In the genomic region with DNA sequence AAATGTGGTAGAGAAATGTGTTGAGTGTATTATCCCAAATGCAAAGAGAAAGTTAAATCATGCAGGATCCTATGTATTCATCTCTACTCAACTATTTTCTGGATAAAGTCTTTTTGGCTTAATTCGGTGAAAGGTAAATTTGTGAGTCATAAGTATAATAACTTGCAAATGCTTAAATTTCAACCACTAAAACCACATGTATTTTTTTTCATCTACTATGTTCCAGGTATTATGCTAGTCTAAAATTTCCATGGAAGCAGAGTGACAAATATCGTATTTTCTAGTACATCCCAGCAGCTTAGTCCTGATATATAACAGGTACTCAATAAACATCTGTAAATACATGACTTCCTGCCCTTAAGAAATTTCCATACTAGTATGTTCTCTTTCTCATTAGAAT, we compare ENCODE assay signal across 1 cellular context.
TF ChIP-seq lines count a peak whose summit lies in the region.

No MANE protein-coding gene starts in this region.

TF ChIP-seq in IMR-90, 13 proteins besides CTCF, POLR2A, EP300 and RAD21:
- TF ChIP-seq MXI1 (IDR thresholded peaks at IDR 0.05; ENCODE audit: borderline replicate concordance, low read depth, low read length): no peak
- no peak for TF ChIP-seq NFE2L2 (IDR thresholded peaks at IDR 0.05; ENCODE audit: low read depth, low read length)
- no peak for TF ChIP-seq SMC3 (IDR thresholded peaks at IDR 0.05; ENCODE audit: low read depth, low read length)
- TF ChIP-seq, protein P1, sequence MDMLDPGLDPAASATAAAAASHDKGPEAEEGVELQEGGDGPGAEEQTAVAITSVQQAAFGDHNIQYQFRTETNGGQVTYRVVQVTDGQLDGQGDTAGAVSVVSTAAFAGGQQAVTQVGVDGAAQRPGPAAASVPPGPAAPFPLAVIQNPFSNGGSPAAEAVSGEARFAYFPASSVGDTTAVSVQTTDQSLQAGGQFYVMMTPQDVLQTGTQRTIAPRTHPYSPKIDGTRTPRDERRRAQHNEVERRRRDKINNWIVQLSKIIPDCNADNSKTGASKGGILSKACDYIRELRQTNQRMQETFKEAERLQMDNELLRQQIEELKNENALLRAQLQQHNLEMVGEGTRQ (IDR thresholded peaks at IDR 0.05; ENCODE audit: low read depth, low read length): no peak
- TF ChIP-seq CEBPB (IDR thresholded peaks at IDR 0.05; ENCODE audit: low read depth, low read length): no peak
- TF ChIP-seq, protein P2, sequence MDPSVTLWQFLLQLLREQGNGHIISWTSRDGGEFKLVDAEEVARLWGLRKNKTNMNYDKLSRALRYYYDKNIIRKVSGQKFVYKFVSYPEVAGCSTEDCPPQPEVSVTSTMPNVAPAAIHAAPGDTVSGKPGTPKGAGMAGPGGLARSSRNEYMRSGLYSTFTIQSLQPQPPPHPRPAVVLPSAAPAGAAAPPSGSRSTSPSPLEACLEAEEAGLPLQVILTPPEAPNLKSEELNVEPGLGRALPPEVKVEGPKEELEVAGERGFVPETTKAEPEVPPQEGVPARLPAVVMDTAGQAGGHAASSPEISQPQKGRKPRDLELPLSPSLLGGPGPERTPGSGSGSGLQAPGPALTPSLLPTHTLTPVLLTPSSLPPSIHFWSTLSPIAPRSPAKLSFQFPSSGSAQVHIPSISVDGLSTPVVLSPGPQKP (IDR thresholded peaks at IDR 0.05; ENCODE audit: borderline replicate concordance, low read depth, low read length): no peak
- no peak for TF ChIP-seq FOS (IDR thresholded peaks at IDR 0.05; ENCODE audit: low read depth, low read length)
- TF ChIP-seq RFX5 (IDR thresholded peaks at IDR 0.05; ENCODE audit: low read depth, low read length): no peak
- no peak for TF ChIP-seq RCOR1 (IDR thresholded peaks at IDR 0.05; ENCODE audit: insufficient replicate concordance, low read length)
- no peak for TF ChIP-seq MAZ (IDR thresholded peaks at IDR 0.05; ENCODE audit: borderline replicate concordance, low read depth, low read length)
- TF ChIP-seq BHLHE40 (IDR thresholded peaks at IDR 0.05; ENCODE audit: low read depth, low read length): no peak
- no peak for TF ChIP-seq MAFK (IDR thresholded peaks at IDR 0.05; ENCODE audit: low read depth, low read length)
- no peak for TF ChIP-seq CHD1 (IDR thresholded peaks at IDR 0.05; ENCODE audit: low read depth, low read length)
